In genomic region chr9:7935666-7936065, GRCh38 we compare ENCODE assay signal across 10 cellular contexts.
A peak's percentile ranks its signal among the peaks of the same experiment; 100 is the strongest.
DNase-seq lines count a peak whose midpoint lies in the region; ATAC-seq and TF ChIP-seq lines count a peak whose summit lies in the region.
"Had no signal": no experiment of that assay in that cellular context is flagged by ENCODE, and none has a peak within 500 bp of the region (broad histone marks: within the 10 kb centered on the region; RNA-seq: fewer than 3 reads in every experiment).

No MANE protein-coding gene starts in this region.

- H3K9me3 ChIP-seq in thymus (ENCODE audit: control insufficient read depth) = no peaks in the 10 kb centered on the region

- TF ChIP-seq CTCF in astrocyte of the cerebellum (IDR thresholded peaks at IDR 0.05; ENCODE audit: low read depth, low read length, missing control alignments) = no peak

- H3K27ac ChIP-seq in thymus (ENCODE audit: low read depth) = peak overlapping the region; percentile 64
- H3K27ac ChIP-seq: VCaP had no signal

- H3K4me3 ChIP-seq in astrocyte of the cerebellum (ENCODE audit: low read depth, low read length) (no peak overlapping the region), thymus (ENCODE audit: low read length) (no peak overlapping the region)

- ATAC-seq in Right ventricle myocardium superior (ENCODE audit: poor library complexity) = peak; percentile 15
- ATAC-seq in Right ventricle myocardium inferior = no peak
- ATAC-seq in HG03196 (IDR thresholded peaks at IDR 0.05; ENCODE audit: unreplicated experiment) = peak; percentile 56
- ATAC-seq in HG03039 (IDR thresholded peaks at IDR 0.05; ENCODE audit: unreplicated experiment) = no peak

- DNase-seq in Right ventricle myocardium superior (no peak), Right ventricle myocardium inferior (ENCODE audit: missing footprints) (no peak), astrocyte of the cerebellum (ENCODE audit: low read depth) (peak; percentile 46), 8988T (no peak), AG08396 (ENCODE audit: low spot score) (no peak)
- DNase-seq: NCI-H2107 had no signal

- H3K27me3 ChIP-seq in thymus (ENCODE audit: control insufficient read depth, insufficient read depth) = no peaks in the 10 kb centered on the region

- intact Hi-C loops in Right ventricle myocardium superior (cut with DNase I) (no loop called here), Right ventricle myocardium inferior (cut with DNase I) (no loop called here)

- H3K4me1 ChIP-seq in thymus (ENCODE audit: control insufficient read depth, insufficient read depth, low read length) = peaks cover 30% of the 10 kb centered on the region

- no peaks in the 10 kb centered on the region for H3K36me3 ChIP-seq in thymus (ENCODE audit: control insufficient read depth, insufficient read depth)

- 2% methylated on average over 2 of the region's 2 CpGs for WGBS in thymus

- in situ Hi-C loops in astrocyte of the cerebellum (cut with HindIII; ENCODE audit: low sequenced_read_pairs) = no loop called here

Comparison
In these comparisons a context has a peak if more than half of its experiments do, and no peak if none do; other contexts are left out.
1. ATAC-seq: peak in Right ventricle myocardium superior (single experiment) and HG03196 (single experiment); none in Right ventricle myocardium inferior (single experiment) and HG03039 (single experiment).